Comparison of ENCODE assay signal across 14 cellular contexts in the genomic region with DNA sequence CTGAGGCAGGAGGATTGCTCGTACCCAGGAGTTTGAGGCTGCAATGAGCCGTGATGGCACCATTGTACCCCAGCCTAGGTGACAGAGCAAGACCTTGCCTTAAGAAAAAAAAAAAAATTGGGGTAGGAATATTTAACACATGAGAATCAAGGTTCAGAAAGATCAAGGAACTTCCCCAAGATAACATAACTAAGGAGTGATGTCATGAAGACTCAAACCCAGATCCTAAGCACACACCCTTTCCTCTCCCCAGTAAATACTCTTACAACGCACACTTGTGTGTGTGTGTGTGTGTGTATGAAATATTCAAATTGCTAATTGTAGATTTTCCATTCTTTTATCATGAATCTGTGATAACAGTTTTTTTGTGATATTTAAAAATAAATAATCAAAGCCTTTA.
DNase-seq lines count a peak whose midpoint lies in the region.
"Had no signal": no experiment of that assay in that cellular context is flagged by ENCODE, and none has a peak within 500 bp of the region (broad histone marks: within the 10 kb centered on the region; RNA-seq: fewer than 3 reads in every experiment).

No MANE protein-coding gene starts in this region.

- H3K27me3 Mint-ChIP-seq in activated T-helper 2 cell treated with anti-CD3 and anti-CD28 coated beads, Interferon-gamma antibody, Interleukin-2, Interleukin-4, amounts not matched to agents 10 μg/mL and 5 μg/mL and 100 μg/mL, durations not matched to agents 14 hours and 24 hours and 36 hours (ENCODE audit: low read depth): no peaks in the 10 kb centered on the region

- intact Hi-C loops in activated T-helper 2 cell treated with anti-CD3 and anti-CD28 coated beads, Interferon-gamma antibody, Interleukin-2, Interleukin-4, amounts not matched to agents 10 μg/mL and 5 μg/mL and 100 μg/mL, durations not matched to agents 14 hours and 24 hours and 36 hours (cut with micrococcal nuclease): no loop called here

- no peaks in the 10 kb centered on the region for H3K9me3 Mint-ChIP-seq in activated T-helper 2 cell treated with anti-CD3 and anti-CD28 coated beads, Interferon-gamma antibody, Interleukin-2, Interleukin-4, amounts not matched to agents 10 μg/mL and 5 μg/mL and 100 μg/mL, durations not matched to agents 14 hours and 24 hours and 36 hours
- H3K9me3 Mint-ChIP-seq: HFFc6 had no signal

- no peak overlapping the region for H3K27ac Mint-ChIP-seq in activated T-helper 2 cell treated with anti-CD3 and anti-CD28 coated beads, Interferon-gamma antibody, Interleukin-2, Interleukin-4, amounts not matched to agents 10 μg/mL and 5 μg/mL and 100 μg/mL, durations not matched to agents 14 hours and 24 hours and 36 hours
- H3K27ac Mint-ChIP-seq: HFFc6 had no signal

- DNase-seq in ELR (ENCODE audit: low read depth): peak; percentile 20
- DNase-seq in amniotic epithelial cell (ENCODE audit: low read depth): peak; percentile 22
- peak; percentile 9 for DNase-seq in iris pigment epithelial cell (ENCODE audit: low read depth)
- DNase-seq in NOMO-1 treated with dmso at 0.1 percent for 144 hours (lab: John Stamatoyannopoulos, UW; ENCODE audit: unreplicated experiment): no peak
- DNase-seq in DMS153 (lab: John Stamatoyannopoulos, UW): no peak
- no peak for DNase-seq in activated T-helper 2 cell treated with anti-CD3 and anti-CD28 coated beads, Interferon-gamma antibody, Interleukin-2, Interleukin-4, amounts not matched to agents 10 μg/mL and 5 μg/mL and 100 μg/mL, durations not matched to agents 14 hours and 24 hours and 36 hours (ENCODE audit: low spot score)
- DNase-seq in SHP77 treated with DMSO at 0.1 percent for 48 hours (lab: John Stamatoyannopoulos, UW): no peak
- DNase-seq: DMS79 treated with DMSO at 0.1 percent for 48 hours, HFFc6, Karpas-422, NCI-H1417 treated with DMSO at 0.1 percent for 48 hours, NCI-H2029 treated with DMSO at 0.1 percent for 48 hours, NCI-H2171 treated with DMSO at 0.1 percent for 48 hours, NCI-H774 had no signal

- H3K36me3 Mint-ChIP-seq in activated T-helper 2 cell treated with anti-CD3 and anti-CD28 coated beads, Interferon-gamma antibody, Interleukin-2, Interleukin-4, amounts not matched to agents 10 μg/mL and 5 μg/mL and 100 μg/mL, durations not matched to agents 14 hours and 24 hours and 36 hours (ENCODE audit: low read depth): no peaks in the 10 kb centered on the region

- no peak overlapping the region for H3K4me3 Mint-ChIP-seq in activated T-helper 2 cell treated with anti-CD3 and anti-CD28 coated beads, Interferon-gamma antibody, Interleukin-2, Interleukin-4, amounts not matched to agents 10 μg/mL and 5 μg/mL and 100 μg/mL, durations not matched to agents 14 hours and 24 hours and 36 hours (ENCODE audit: low read depth)
- H3K4me3 Mint-ChIP-seq: HFFc6 had no signal

- no peaks in the 10 kb centered on the region for H3K4me1 Mint-ChIP-seq in activated T-helper 2 cell treated with anti-CD3 and anti-CD28 coated beads, Interferon-gamma antibody, Interleukin-2, Interleukin-4, amounts not matched to agents 10 μg/mL and 5 μg/mL and 100 μg/mL, durations not matched to agents 14 hours and 24 hours and 36 hours (ENCODE audit: low read depth)

Comparison
In these comparisons a context has a peak if more than half of its experiments do, and no peak if none do; other contexts are left out.
1. DNase-seq: peak in ELR (single experiment), amniotic epithelial cell (single experiment) and iris pigment epithelial cell (single experiment); none in NOMO-1 treated with dmso at 0.1 percent for 144 hours (single experiment), DMS153 (single experiment), activated T-helper 2 cell treated with anti-CD3 and anti-CD28 coated beads, Interferon-gamma antibody, Interleukin-2, Interleukin-4, amounts not matched to agents 10 μg/mL and 5 μg/mL and 100 μg/mL, durations not matched to agents 14 hours and 24 hours and 36 hours (single experiment) and SHP77 treated with DMSO at 0.1 percent for 48 hours (single experiment).